Comparison of ENCODE assay signal across 26 cellular contexts in the genomic region with DNA sequence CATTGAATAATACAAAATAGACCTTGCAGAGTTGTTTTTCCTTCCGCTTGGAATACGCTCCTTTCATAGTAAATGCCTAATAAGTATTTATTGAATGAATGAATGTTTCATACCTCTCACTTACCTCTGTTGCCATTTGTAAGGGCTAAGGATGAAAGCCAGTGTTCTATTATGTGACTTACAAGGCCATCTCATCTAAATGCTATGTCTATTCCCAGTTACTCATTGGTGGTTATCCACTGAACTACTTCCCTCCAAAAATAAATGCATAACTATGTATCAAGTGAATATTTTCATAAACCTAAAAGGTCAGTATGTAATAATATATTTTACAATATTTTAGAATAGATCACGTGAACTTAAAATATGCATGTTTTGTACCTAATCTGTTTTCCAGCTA.
"Had no signal": no experiment of that assay in that cellular context is flagged by ENCODE, and none has a peak within 500 bp of the region (broad histone marks: within the 10 kb centered on the region; RNA-seq: fewer than 3 reads in every experiment).

No MANE protein-coding gene starts in this region.

- H3K9ac ChIP-seq: neural progenitor cell had no signal

- H3K36me3 ChIP-seq: left lung, lower lobe of right lung, neural progenitor cell, neutrophil, ovary, spleen, suprapubic skin, thoracic aorta, tibial artery, uterus had no signal

- H3K4me2 ChIP-seq: neural progenitor cell had no signal

- H3K4me1 ChIP-seq: left lung, lower lobe of right lung, neural progenitor cell, spleen, suprapubic skin, tibial artery, uterus had no signal

- H2AFZ ChIP-seq: neural progenitor cell had no signal

- H3K27me3 ChIP-seq: left lung, neural progenitor cell, neutrophil, ovary, spleen, suprapubic skin, tibial artery, uterus had no signal

- ATAC-seq: left colon; left lung; lower lobe of right lung; natural killer cell; right cardiac atrium; sciatic nerve; stimulated activated effector memory CD8-positive, alpha-beta T cell treated with anti-CD3 and anti-CD28 coated beads, Interleukin-12 subunit alpha, Interleukin-12 subunit beta, amount 100 ng/mL, for 72 hours had no signal

- H3K27ac ChIP-seq: left lung, lower lobe of right lung, neural progenitor cell, neutrophil, ovary, spleen, suprapubic skin, thoracic aorta, tibial artery, uterus had no signal

- H3K4me3 ChIP-seq: left lung, lower lobe of right lung, neural progenitor cell, ovary, spleen, suprapubic skin, thoracic aorta, tibial artery, uterus had no signal

- DNase-seq: hypothalamus; immature natural killer cell; kidney; left colon; left lung; lower lobe of right lung; mesendoderm; naive B cell; natural killer cell; nephron progenitor cell; occipital lobe; ovary; retina; right cardiac atrium; small intestine; spleen; stimulated activated CD4-positive, alpha-beta T cell treated with anti-CD3 and anti-CD28 coated beads, Interleukin-4, amount 100 ng/mL, for 24 hours; stimulated activated naive CD4-positive, alpha-beta T cell; tibial artery; uterus had no signal

- H3K9me3 ChIP-seq: left lung, lower lobe of right lung, neutrophil, ovary, spleen, suprapubic skin, thoracic aorta, tibial artery, uterus had no signal
